ENCODE assay signal across 18 cellular contexts in genomic region chr17:75442168-75443103, GRCh38. TPM values are rescaled to one million over a fixed set of nuclear protein-coding genes. Genes with fewer than 3 reads are reported as not detected.
DNase-seq lines count a peak whose midpoint lies in the region; ATAC-seq, FAIRE-seq and TF ChIP-seq lines count a peak whose summit lies in the region.
"Had no signal": no experiment of that assay in that cellular context is flagged by ENCODE, and none has a peak within 500 bp of the region (broad histone marks: within the 10 kb centered on the region; RNA-seq: fewer than 3 reads in every experiment).

No MANE protein-coding gene starts in this region.

- DNase-seq in coronary artery (ENCODE audit: low spot score), result no peak
- DNase-seq in HepG2 (ENCODE audit: low spot score), result peak; percentile 40
- no peak for DNase-seq in tibial artery
- no peak for DNase-seq in SHP77 treated with DMSO at 0.1 percent for 48 hours (lab: John Stamatoyannopoulos, UW)
- DNase-seq in activated naive CD4-positive, alpha-beta T cell treated with Interleukin-2 at 50 U/mL for 16 hours, result no peak
- no peak for DNase-seq in ecto neural progenitor cell (ENCODE audit: low spot score)
- DNase-seq: activated CD4-positive, alpha-beta T cell treated with anti-CD3 and anti-CD28 coated beads for 48 hours; activated naive CD4-positive, alpha-beta T cell treated with anti-CD3 and anti-CD28 coated beads, Interleukin-2, amount 50 U/mL, for 16 hours; GOT3; NCI-H1092 treated with DMSO at 0.1 percent for 48 hours; NCI-H2171 treated with DMSO at 0.1 percent for 48 hours; SIG-M5; stimulated activated CD4-positive, alpha-beta T cell treated with anti-CD3 and anti-CD28 coated beads, Interleukin-4, amount 100 ng/mL, for 1 hour; T-helper 9 cell had no signal

- H3K27ac ChIP-seq in coronary artery (peak overlapping the region; percentile 72 to 99), HepG2 (ENCODE audit: extremely low read length, insufficient read depth, low read length) (no peak overlapping the region), tibial artery (peak overlapping the region; percentile 86 to 87)

- H3K4me1 ChIP-seq in HepG2 (ENCODE audit: insufficient read depth, low read length), result peaks cover 64% of the 10 kb centered on the region
- peaks cover 0 to 49% (median 18%) of the 10 kb centered on the region in 4 donors for H3K4me1 ChIP-seq in tibial artery
- H3K4me1 ChIP-seq: breast epithelium had no signal

- H4K20me1 ChIP-seq in HepG2 (ENCODE audit: insufficient read depth, low read length), result no peaks in the 10 kb centered on the region

- H3K79me2 ChIP-seq in HepG2 (ENCODE audit: insufficient read depth, low read length), result no peaks in the 10 kb centered on the region

- TF ChIP-seq POLR2A in HepG2 (IDR thresholded peaks at IDR 0.05; ENCODE audit: insufficient read depth in 1 of 2, low read depth in 2 of 2, low read length in 2 of 2), result no peak

- in situ Hi-C loops in HepG2 (cut with HindIII; ENCODE audit: extremely low pct_ligation_motif_present, low pct_unique_long_range_greater_than_20kb), result no loop called here

- TF ChIP-seq RAD21 in Ishikawa (IDR thresholded peaks at IDR 0.05; ENCODE audit: low read depth) (no peak), HepG2 (CRISPR knock-in tag; IDR thresholded peaks at IDR 0.05) (no peak)

- no peak overlapping the region for H2AFZ ChIP-seq in HepG2 (ENCODE audit: low read length)

- no peak for TF ChIP-seq EP300 in Ishikawa (IDR thresholded peaks at IDR 0.05; ENCODE audit: borderline replicate concordance)
- TF ChIP-seq EP300 in HepG2 (IDR thresholded peaks at IDR 0.05; ENCODE audit: low read depth in 2 of 2, low read length in 2 of 2), result peak in 1 of 2 experiments; percentile 56; a peak in 1 of 4 replicates
- no peak for TF ChIP-seq EP300 in HepG2 (CRISPR knock-in tag; IDR thresholded peaks at IDR 0.05; ENCODE audit: borderline replicate concordance)

- no peaks in the 10 kb centered on the region for H3K9me3 ChIP-seq in HepG2 (ENCODE audit: low read length)
- H3K9me3 ChIP-seq in tibial artery, result no peaks in the 10 kb centered on the region
- H3K9me3 ChIP-seq: breast epithelium, tibial nerve had no signal

- 26% methylated on average over 4 of the region's 4 CpGs for WGBS in HepG2 (ENCODE audit: low lambda C conversion rate)

- CTCF ChIA-PET in HepG2 (lab: Yijun Ruan, JAX; ENCODE audit: low intra/inter-chr PET ratio, low total read pairs), result no interaction called here

- TF ChIP-seq CTCF in coronary artery (IDR thresholded peaks at IDR 0.05) (no peak), HepG2 (CRISPR knock-in tag; IDR thresholded peaks at IDR 0.05) (no peak), tibial artery (IDR thresholded peaks at IDR 0.05) (no peak)

- BruUV-seq in HepG2 (replicated peaks; lab: Mats Ljungman, UMichigan), result no TSS peak

- POLR2A ChIA-PET in HepG2 (lab: Yijun Ruan, JAX), result interaction anchor here (0.7 to 3.5 kb wide), 3 partner anchors 14 to 81 kb away, joined by 3 to 26 read pairs (median 3); partner anchors contain the start of gene TMEM94

- intact Hi-C loops in HepG2 (cut with micrococcal nuclease; ENCODE audit: unreplicated experiment), result no loop called here
- intact Hi-C loops in tibial artery (cut with DNase I; ENCODE audit: low total_unique reads), result no loop called here

- FAIRE-seq in HepG2 (lab: Jason Lieb, UNC), result peak; percentile 23

- ATAC-seq in HepG2, result peak; percentile 54
- ATAC-seq: natural killer cell treated with Interleukin-12 subunit alpha and Interleukin-12 subunit beta and Interleukin-15 and Interleukin-18, amount 100 ng/mL, for 72 hours had no signal

- H3K27me3 ChIP-seq in HepG2 (ENCODE audit: control insufficient read depth in 1 of 2, insufficient read depth in 2 of 2, low read length in 2 of 2) (no peaks in the 10 kb centered on the region), tibial artery (no peaks in the 10 kb centered on the region)
- H3K27me3 ChIP-seq: breast epithelium, tibial nerve had no signal

- no peak overlapping the region for H3K9ac ChIP-seq in HepG2 (ENCODE audit: insufficient read depth, low read depth, low read length)

- H3K36me3 ChIP-seq in HepG2 (replicated peaks in 1 of 2; ENCODE audit: control insufficient read depth in 1 of 2, insufficient read depth in 2 of 2, low read length in 2 of 2) (no peaks in the 10 kb centered on the region), tibial artery (no peaks in the 10 kb centered on the region)
- H3K36me3 ChIP-seq: breast epithelium, tibial nerve had no signal

- peak overlapping the region; percentile 62 for H3K4me2 ChIP-seq in HepG2 (ENCODE audit: low read depth, low read length)

- H3K4me3 ChIP-seq in coronary artery, result no peak overlapping the region
- peak overlapping the region in 1 of 3 experiments; percentile 38; a peak in 2 of 6 replicates for H3K4me3 ChIP-seq in HepG2 (replicated peaks in 1 of 3; ENCODE audit: insufficient read depth in 1 of 3, low read depth in 2 of 3, low read length in 3 of 3)
- no peak overlapping the region for H3K4me3 ChIP-seq in tibial artery
- H3K4me3 ChIP-seq: breast epithelium, tibial nerve had no signal

TF ChIP-seq in Ishikawa, 13 proteins besides CTCF, POLR2A, EP300 and RAD21 (continues in another document):
- TF ChIP-seq TAF1 (IDR thresholded peaks at IDR 0.05; ENCODE audit: low read depth) (no peak), EGR1 (IDR thresholded peaks at IDR 0.05) (no peak), USF1 (IDR thresholded peaks at IDR 0.05) (no peak)

TF ChIP-seq in HepG2, 621 proteins besides CTCF, POLR2A, EP300 and RAD21 (continues in another document):
- no peak for TF ChIP-seq THAP8 (CRISPR knock-in tag; IDR thresholded peaks at IDR 0.05; ENCODE audit: borderline replicate concordance)

RNA-seq across cellular contexts. Expression of gene TMEM94, which starts 14.0 kb away (rescaled TPM):
- 20.8 and 32.6 TPM in 2 replicates for total RNA-seq in HepG2 (2016; rRNA removed; fragmentation: Illumina TruSeq; extraction: Trizol)
- total RNA-seq in HepG2 (2016; cell fraction: cytosol; rRNA removed; fragmentation: Illumina TruSeq; extraction: Trizol; ENCODE audit: low read depth), result 26.4 and 26.9 TPM in 2 replicates
- total RNA-seq in HepG2 (2016; cell fraction: insoluble cytoplasmic fraction; rRNA removed; fragmentation: Illumina TruSeq; extraction: Trizol), result 17.2 and 32.1 TPM in 2 replicates
- total RNA-seq in HepG2 (2016; cell fraction: membrane; rRNA removed; fragmentation: Illumina TruSeq; extraction: Trizol), result 23.6 and 28.5 TPM in 2 replicates
- total RNA-seq in HepG2 (2016; cell fraction: nucleus; rRNA removed; fragmentation: Illumina TruSeq; extraction: Trizol), result 32.2 and 37.2 TPM in 2 replicates
- 134 and 150 TPM in 2 replicates for polyA plus RNA-seq in HepG2 (2011; rRNA removed)
- 37.1 and 46.4 TPM in 2 replicates for polyA plus RNA-seq in HepG2 (2011; cell fraction: cytosol; rRNA removed)
- polyA plus RNA-seq in HepG2 (2011; cell fraction: nucleus; rRNA removed), result 1,312 and 1,888 TPM in 2 replicates
- 125 and 137 TPM in 2 replicates for polyA plus RNA-seq in HepG2 (2012)
- 5.0 and 5.4 TPM in 2 replicates for polyA plus RNA-seq in HepG2 (2016; cell fraction: cytosol; fragmentation: Illumina TruSeq; extraction: Trizol; ENCODE audit: low read depth)
- polyA plus RNA-seq in HepG2 (2016; cell fraction: insoluble cytoplasmic fraction; fragmentation: Illumina TruSeq; extraction: Trizol; ENCODE audit: low read depth), result 15.7 and 19.0 TPM in 2 replicates
- 16.7 and 22.4 TPM in 2 replicates for polyA plus RNA-seq in HepG2 (2016; cell fraction: membrane; fragmentation: Illumina TruSeq; extraction: Trizol; ENCODE audit: low read depth)
- polyA plus RNA-seq in HepG2 (2016; cell fraction: nucleus; fragmentation: Illumina TruSeq; extraction: Trizol; ENCODE audit: insufficient read depth, low read depth), result 121 and 131 TPM in 2 replicates
- polyA minus RNA-seq in HepG2 (2011; rRNA and poly(A)+ RNA removed; ENCODE audit: low replicate concordance), result 36.2 and 133 TPM in 2 replicates
- polyA minus RNA-seq in HepG2 (2011; cell fraction: cytosol; rRNA and poly(A)+ RNA removed), result 52.6 and 54.1 TPM in 2 replicates
- polyA minus RNA-seq in HepG2 (2011; cell fraction: nucleus; rRNA and poly(A)+ RNA removed), result 148 and 161 TPM in 2 replicates

RNA-seq across cellular contexts. Expression of gene GRB2, which starts 37.0 kb away (rescaled TPM):
- total RNA-seq in HepG2 (2016; rRNA removed; fragmentation: Illumina TruSeq; extraction: Trizol), result 92.3 and 95.7 TPM in 2 replicates
- 9.5 and 11.4 TPM in 2 replicates for total RNA-seq in HepG2 (2016; cell fraction: cytosol; rRNA removed; fragmentation: Illumina TruSeq; extraction: Trizol; ENCODE audit: low read depth)
- 81.8 and 96.0 TPM in 2 replicates for total RNA-seq in HepG2 (2016; cell fraction: insoluble cytoplasmic fraction; rRNA removed; fragmentation: Illumina TruSeq; extraction: Trizol)
- total RNA-seq in HepG2 (2016; cell fraction: membrane; rRNA removed; fragmentation: Illumina TruSeq; extraction: Trizol), result 34.4 and 43.9 TPM in 2 replicates
- 44.5 and 52.3 TPM in 2 replicates for total RNA-seq in HepG2 (2016; cell fraction: nucleus; rRNA removed; fragmentation: Illumina TruSeq; extraction: Trizol)
- polyA plus RNA-seq in HepG2 (2011; rRNA removed), result 67.9 and 84.6 TPM in 2 replicates
- 65.4 and 67.1 TPM in 2 replicates for polyA plus RNA-seq in HepG2 (2011; cell fraction: cytosol; rRNA removed)
- 28.7 and 29.6 TPM in 2 replicates for polyA plus RNA-seq in HepG2 (2011; cell fraction: nucleus; rRNA removed)
- polyA plus RNA-seq in HepG2 (2012), result 66.8 and 70.9 TPM in 2 replicates
- polyA plus RNA-seq in HepG2 (2016; cell fraction: cytosol; fragmentation: Illumina TruSeq; extraction: Trizol; ENCODE audit: low read depth), result 13.1 and 18.8 TPM in 2 replicates
- polyA plus RNA-seq in HepG2 (2016; cell fraction: insoluble cytoplasmic fraction; fragmentation: Illumina TruSeq; extraction: Trizol; ENCODE audit: low read depth), result 142 and 160 TPM in 2 replicates
- 28.8 and 38.8 TPM in 2 replicates for polyA plus RNA-seq in HepG2 (2016; cell fraction: membrane; fragmentation: Illumina TruSeq; extraction: Trizol; ENCODE audit: low read depth)
- polyA plus RNA-seq in HepG2 (2016; cell fraction: nucleus; fragmentation: Illumina TruSeq; extraction: Trizol; ENCODE audit: insufficient read depth, low read depth), result 76.0 and 89.2 TPM in 2 replicates
- 55.3 and 73.1 TPM in 2 replicates for polyA minus RNA-seq in HepG2 (2011; rRNA and poly(A)+ RNA removed; ENCODE audit: low replicate concordance)
- polyA minus RNA-seq in HepG2 (2011; cell fraction: cytosol; rRNA and poly(A)+ RNA removed), result 26.1 and 30.8 TPM in 2 replicates
- 44.4 and 46.2 TPM in 2 replicates for polyA minus RNA-seq in HepG2 (2011; cell fraction: nucleus; rRNA and poly(A)+ RNA removed)
